14 cellular contexts compared by ENCODE assay signal in genomic region chr1:100362821-100363466, GRCh38. TPM values are rescaled to one million over a fixed set of nuclear protein-coding genes. Genes with fewer than 3 reads are reported as not detected.
DNase-seq lines count a peak whose midpoint lies in the region; TF ChIP-seq lines count a peak whose summit lies in the region.
"Had no signal": no experiment of that assay in that cellular context is flagged by ENCODE, and none has a peak within 500 bp of the region (broad histone marks: within the 10 kb centered on the region; RNA-seq: fewer than 3 reads in every experiment).

No MANE protein-coding gene starts in this region.

- no peak overlapping the region for H3K4me3 ChIP-seq in CD8-positive, alpha-beta memory T cell (ENCODE audit: low read length)
- no peak overlapping the region for H3K4me3 ChIP-seq in HEK293 (ENCODE audit: low read depth, low read length)
- no peak overlapping the region for H3K4me3 ChIP-seq in WERI-Rb-1 (ENCODE audit: low read depth, low read length)
- H3K4me3 ChIP-seq: coronary artery, lower lobe of right lung, SJCRH30 had no signal

- POLR2A ChIA-PET in CD8-positive, alpha-beta memory T cell (lab: Charles Lee), result no interaction called here
- POLR2A ChIA-PET in HEK293 (lab: Yijun Ruan, JAX), result no interaction called here

- no peaks in the 10 kb centered on the region for H3K9me3 ChIP-seq in CD8-positive, alpha-beta memory T cell (ENCODE audit: low read length)
- H3K9me3 ChIP-seq in HEK293 (ENCODE audit: control insufficient read depth, insufficient read depth, low read depth, low read length), result no peaks in the 10 kb centered on the region
- no peaks in the 10 kb centered on the region for H3K9me3 ChIP-seq in WERI-Rb-1 (ENCODE audit: severe bottlenecking)
- H3K9me3 ChIP-seq: lower lobe of right lung, SJCRH30 had no signal

- H3K4me3 Mint-ChIP-seq in CD8-positive, alpha-beta memory T cell, result peak overlapping the region in 6 of 7 donors; percentile 6 to 77 (median 60)

- CTCF ChIA-PET in CD8-positive, alpha-beta memory T cell (lab: Charles Lee), result interaction anchor here (1.3 kb wide), 1 partner anchor 52 kb away, joined by 3 read pairs; no protein-coding TSS in a partner anchor
- CTCF ChIA-PET in HEK293 (lab: Yijun Ruan, JAX), result interaction anchor here (0.7 kb wide), 1 partner anchor 494 kb away, joined by 3 read pairs; no protein-coding TSS in a partner anchor

- H3K36me3 ChIP-seq in CD8-positive, alpha-beta memory T cell (ENCODE audit: insufficient read depth, low read length), result peaks cover 3% of the 10 kb centered on the region
- no peaks in the 10 kb centered on the region for H3K36me3 ChIP-seq in HEK293 (ENCODE audit: control insufficient read depth in 2 of 2, insufficient read depth in 1 of 2, low read length in 2 of 2)
- no peaks in the 10 kb centered on the region for H3K36me3 ChIP-seq in WERI-Rb-1
- H3K36me3 ChIP-seq: lower lobe of right lung, SJCRH30 had no signal

- DNase-seq in CD8-positive, alpha-beta memory T cell, result peak in 3 of 5 donors; percentile 17 to 55 (median 55)
- peak; percentile 9 for DNase-seq in WERI-Rb-1
- peak; percentile 78 for DNase-seq in left kidney (ENCODE audit: low read depth, low spot score)
- no peak for DNase-seq in NCI-H187 treated with DMSO at 0.1 percent for 48 hours (lab: John Stamatoyannopoulos, UW)
- DNase-seq in stimulated activated CD4-positive, alpha-beta T cell treated with anti-CD3 and anti-CD28 coated beads, Interleukin-4, amount 100 ng/mL, for 1 hour, result no peak
- no peak for DNase-seq in NCI-H2107 (lab: John Stamatoyannopoulos, UW)
- DNase-seq: amniotic stem cell, hippocampal formation, lower lobe of right lung, NCI-H187, SJCRH30 had no signal

- peaks cover 74% of the 10 kb centered on the region for H3K4me1 ChIP-seq in CD8-positive, alpha-beta memory T cell (ENCODE audit: insufficient read depth, low read length)
- H3K4me1 ChIP-seq in HEK293 (ENCODE audit: control insufficient read depth, insufficient read depth, low read length), result peaks cover 5% of the 10 kb centered on the region; the same call in 1 of the 2 replicates
- H3K4me1 ChIP-seq: SJCRH30 had no signal

- H3K27ac ChIP-seq in CD8-positive, alpha-beta memory T cell (ENCODE audit: low read depth, low read length), result peak overlapping the region; percentile 59
- H3K27ac ChIP-seq in HEK293 (ENCODE audit: extremely low read depth, low read depth, low read length) (no peak overlapping the region), WERI-Rb-1 (no peak overlapping the region)
- H3K27ac ChIP-seq: coronary artery, KMS-11, lower lobe of right lung, SJCRH30 had no signal

- H3K36me3 Mint-ChIP-seq in CD8-positive, alpha-beta memory T cell, result peaks cover 12 to 84% (median 20%) of the 10 kb centered on the region in 3 donors

- no peaks in the 10 kb centered on the region for H3K9me3 Mint-ChIP-seq in CD8-positive, alpha-beta memory T cell

- H3K27ac Mint-ChIP-seq in CD8-positive, alpha-beta memory T cell, result peak overlapping the region in 7 of 8 donors; percentile 62 to 93 (median 91)

- H3K4me1 Mint-ChIP-seq in CD8-positive, alpha-beta memory T cell, result peaks cover 86 to 97% (median 95%) of the 10 kb centered on the region in 3 donors

- H3K27me3 ChIP-seq in CD8-positive, alpha-beta memory T cell (ENCODE audit: insufficient read depth, low read length, poor library complexity, severe bottlenecking), result no peaks in the 10 kb centered on the region
- H3K27me3 ChIP-seq in WERI-Rb-1 (ENCODE audit: insufficient read depth, low read depth, severe bottlenecking), result no peaks in the 10 kb centered on the region
- H3K27me3 ChIP-seq: SJCRH30 had no signal

- no peak for TF ChIP-seq CTCF in HEK293 (tag by site-specific recombination; IDR thresholded peaks at IDR 0.05)
- TF ChIP-seq CTCF in WERI-Rb-1 (IDR thresholded peaks at IDR 0.05; ENCODE audit: low read depth, low read length), result no peak

- no peaks in the 10 kb centered on the region for H3K27me3 Mint-ChIP-seq in CD8-positive, alpha-beta memory T cell

TF ChIP-seq in HEK293, 187 proteins besides CTCF, POLR2A, EP300 and RAD21 (continues in another document):
- TF ChIP-seq ATF2 (tag by site-specific recombination; IDR thresholded peaks at IDR 0.05; ENCODE audit: low read depth) (no peak), ZNF335 (tag by site-specific recombination; conservative IDR thresholded peaks at IDR 0.05) (0 out of 2 replicates have a peak, but pooled peaks have one; percentile 14), ZNF311 (tag by site-specific recombination; IDR thresholded peaks at IDR 0.05; ENCODE audit: borderline replicate concordance) (no peak), ZNF24 (tag by site-specific recombination; IDR thresholded peaks at IDR 0.05) (no peak), ZNF837 (tag by site-specific recombination; IDR thresholded peaks at IDR 0.05) (no peak), HOXD13 (CRISPR knock-in tag; IDR thresholded peaks at IDR 0.05; ENCODE audit: borderline replicate concordance) (no peak), ZNF223 (tag by site-specific recombination; IDR thresholded peaks at IDR 0.05) (no peak), PRDM1 (tag by site-specific recombination; IDR thresholded peaks at IDR 0.05) (peak; percentile 81), ZNF394 (tag by site-specific recombination; IDR thresholded peaks at IDR 0.05; ENCODE audit: borderline replicate concordance) (peak; percentile 40; the same call in 1 of the 2 replicates), ZNF629 (tag by site-specific recombination; IDR thresholded peaks at IDR 0.05) (peak; percentile 42; the same call in 1 of the 2 replicates), SCRT2 (tag by site-specific recombination; IDR thresholded peaks at IDR 0.05) (peak; percentile 96), ZNF37A (tag by site-specific recombination; IDR thresholded peaks at IDR 0.05) (no peak), SP3 (tag by site-specific recombination; IDR thresholded peaks at IDR 0.05) (peak; percentile 71), ZNF366 (tag by site-specific recombination; conservative IDR thresholded peaks at IDR 0.05) (peak; percentile 56), ZBTB17 (tag by site-specific recombination; IDR thresholded peaks at IDR 0.05) (peak; percentile 38; the same call in 1 of the 2 replicates), KLF9 (tag by site-specific recombination; IDR thresholded peaks at IDR 0.05; ENCODE audit: low read depth) (no peak), ZSCAN4 (tag by site-specific recombination; IDR thresholded peaks at IDR 0.05) (no peak), ZEB2 (tag by site-specific recombination; IDR thresholded peaks at IDR 0.05) (0 out of 2 replicates have a peak, but pooled peaks have one; percentile 19), TSHZ1 (tag by site-specific recombination; IDR thresholded peaks at IDR 0.05; ENCODE audit: borderline replicate concordance) (no peak)

RNA-seq across cellular contexts. Expression of gene CDC14A, which starts 10.6 kb away (rescaled TPM):
- 10 to 100 TPM; 25.4 to 27.9 TPM for total RNA-seq in CD8-positive, alpha-beta memory T cell
- 36.4 TPM for polyA plus RNA-seq in CD8-positive, alpha-beta memory T cell

Comparison
In these comparisons a context has a peak if more than half of its experiments do, and no peak if none do; other contexts are left out.
1. DNase-seq: peak in CD8-positive, alpha-beta memory T cell (3 of 5), WERI-Rb-1 (single experiment) and left kidney (single experiment); none in NCI-H187 treated with DMSO at 0.1 percent for 48 hours (single experiment), stimulated activated CD4-positive, alpha-beta T cell treated with anti-CD3 and anti-CD28 coated beads, Interleukin-4, amount 100 ng/mL, for 1 hour (single experiment) and NCI-H2107 (single experiment).